ENCODE assay signal across 20 cellular contexts in genomic region chr22:26609287-26609686, GRCh38. TPM values are rescaled to one million over a fixed set of nuclear protein-coding genes. Genes with fewer than 3 reads are reported as not detected.
DNase-seq lines count a peak whose midpoint lies in the region; ATAC-seq and TF ChIP-seq lines count a peak whose summit lies in the region.
"Had no signal": no experiment of that assay in that cellular context is flagged by ENCODE, and none has a peak within 500 bp of the region (broad histone marks: within the 10 kb centered on the region; RNA-seq: fewer than 3 reads in every experiment).

No MANE protein-coding gene starts in this region.

- H3K9ac ChIP-seq in smooth muscle cell (ENCODE audit: low read depth): no peak overlapping the region

- H3K9me3 ChIP-seq in HEK293 (ENCODE audit: control insufficient read depth, insufficient read depth, low read depth, low read length): no peaks in the 10 kb centered on the region
- H3K9me3 ChIP-seq in smooth muscle cell (replicated peaks; ENCODE audit: low read depth): no peaks in the 10 kb centered on the region
- H3K9me3 ChIP-seq: MG63, Peyer's patch had no signal

- H3K27me3 ChIP-seq in smooth muscle cell (ENCODE audit: low read depth): peaks cover 4% of the 10 kb centered on the region
- H3K27me3 ChIP-seq: MG63, Peyer's patch had no signal

- CTCF ChIA-PET in HEK293 (lab: Yijun Ruan, JAX): no interaction called here

- no peaks in the 10 kb centered on the region for H3K36me3 Mint-ChIP-seq in T-helper 2 cell treated with Interferon-gamma antibody and Interleukin-4, amounts not matched to agents 5 μg/mL and 100 μg/mL, for 36 hours (ENCODE audit: low read depth)
- no peaks in the 10 kb centered on the region for H3K36me3 Mint-ChIP-seq in chondrocyte (ENCODE audit: low read depth)
- no peaks in the 10 kb centered on the region for H3K36me3 Mint-ChIP-seq in stimulated activated memory B cell treated with anti-CD40 and anti-IgM and Interleukin-4, amounts not matched to agents 10 μg/mL and 1 μg/mL and 100 μg/mL, for 72 hours

- no peaks in the 10 kb centered on the region for H4K20me1 ChIP-seq in smooth muscle cell (ENCODE audit: low read depth)

- H3K9me3 Mint-ChIP-seq in T-helper 2 cell treated with Interferon-gamma antibody and Interleukin-4, amounts not matched to agents 5 μg/mL and 100 μg/mL, for 36 hours: no peaks in the 10 kb centered on the region
- H3K9me3 Mint-ChIP-seq in chondrocyte (ENCODE audit: low read depth): no peaks in the 10 kb centered on the region
- H3K9me3 Mint-ChIP-seq in stimulated activated memory B cell treated with anti-CD40 and anti-IgM and Interleukin-4, amounts not matched to agents 10 μg/mL and 1 μg/mL and 100 μg/mL, for 72 hours: peaks cover 2% of the 10 kb centered on the region

- DNase-seq in T-helper 2 cell treated with Interferon-gamma antibody and Interleukin-4, amounts not matched to agents 5 μg/mL and 100 μg/mL, for 36 hours (ENCODE audit: low spot score): no peak
- DNase-seq in T-helper 2 cell (no peak), chondrocyte (ENCODE audit: low spot score) (no peak), smooth muscle cell (lab: John Stamatoyannopoulos, UW; ENCODE audit: unreplicated experiment) (no peak), cerebellum (ENCODE audit: low spot score) (no peak)
- DNase-seq in activated naive CD4-positive, alpha-beta T cell treated with anti-CD3 and anti-CD28 coated beads, Interleukin-2, amount 50 U/mL, for 16 hours: no peak
- DNase-seq: 8988T, DND-41, Karpas-422, MG63, NCI-H1092 treated with DMSO at 0.1 percent for 48 hours, NCI-H1694, NCI-H2107, NCI-H226, NCI-H524 treated with DMSO at 0.1 percent for 48 hours, Peyer's patch had no signal

- no peaks in the 10 kb centered on the region for H3F3A ChIP-seq in smooth muscle cell (ENCODE audit: low read depth)

- H3K4me1 ChIP-seq in HEK293 (ENCODE audit: control insufficient read depth, insufficient read depth, low read length) (no peaks in the 10 kb centered on the region), smooth muscle cell (ENCODE audit: low read depth) (peaks cover 9% of the 10 kb centered on the region)

- peak overlapping the region; percentile 1 for H3K27ac Mint-ChIP-seq in T-helper 2 cell treated with Interferon-gamma antibody and Interleukin-4, amounts not matched to agents 5 μg/mL and 100 μg/mL, for 36 hours
- peak overlapping the region; percentile 97 for H3K27ac Mint-ChIP-seq in chondrocyte (ENCODE audit: unreplicated experiment)
- peak overlapping the region; percentile 7 for H3K27ac Mint-ChIP-seq in stimulated activated memory B cell treated with anti-CD40 and anti-IgM and Interleukin-4, amounts not matched to agents 10 μg/mL and 1 μg/mL and 100 μg/mL, for 72 hours

- no peak overlapping the region for H3K4me3 Mint-ChIP-seq in T-helper 2 cell treated with Interferon-gamma antibody and Interleukin-4, amounts not matched to agents 5 μg/mL and 100 μg/mL, for 36 hours
- no peak overlapping the region for H3K4me3 Mint-ChIP-seq in chondrocyte (ENCODE audit: unreplicated experiment)
- H3K4me3 Mint-ChIP-seq in stimulated activated memory B cell treated with anti-CD40 and anti-IgM and Interleukin-4, amounts not matched to agents 10 μg/mL and 1 μg/mL and 100 μg/mL, for 72 hours: no peak overlapping the region

- no peaks in the 10 kb centered on the region for H3K36me3 ChIP-seq in HEK293 (ENCODE audit: control insufficient read depth in 2 of 2, insufficient read depth in 1 of 2, low read length in 2 of 2)
- no peaks in the 10 kb centered on the region for H3K36me3 ChIP-seq in smooth muscle cell (ENCODE audit: low read depth)
- H3K36me3 ChIP-seq: MG63, Peyer's patch had no signal

- H3K4me2 ChIP-seq in smooth muscle cell: no peak overlapping the region

- WGBS in smooth muscle cell (ENCODE audit: low lambda C conversion rate): 95% methylated on average over 2 of the region's 2 CpGs

- H3K4me1 Mint-ChIP-seq in T-helper 2 cell treated with Interferon-gamma antibody and Interleukin-4, amounts not matched to agents 5 μg/mL and 100 μg/mL, for 36 hours (ENCODE audit: low read depth): peaks cover 17% of the 10 kb centered on the region
- H3K4me1 Mint-ChIP-seq in chondrocyte (ENCODE audit: low read depth): peaks cover 41% of the 10 kb centered on the region
- H3K4me1 Mint-ChIP-seq in stimulated activated memory B cell treated with anti-CD40 and anti-IgM and Interleukin-4, amounts not matched to agents 10 μg/mL and 1 μg/mL and 100 μg/mL, for 72 hours: peaks cover 19% of the 10 kb centered on the region

- no peak for ATAC-seq in stimulated activated memory B cell treated with anti-CD40 and anti-IgM and Interleukin-4, amounts not matched to agents 10 μg/mL and 1 μg/mL and 100 μg/mL, for 72 hours
- ATAC-seq: Right ventricle myocardium inferior had no signal

- H2AFZ ChIP-seq in smooth muscle cell (ENCODE audit: low read depth): no peak overlapping the region

- no peak overlapping the region for H3K27ac ChIP-seq in HEK293 (ENCODE audit: extremely low read depth, low read depth, low read length)
- H3K27ac ChIP-seq in smooth muscle cell (ENCODE audit: low read depth): no peak overlapping the region

- POLR2A ChIA-PET in HEK293 (lab: Yijun Ruan, JAX): no interaction called here

- peaks cover 14% of the 10 kb centered on the region for H3K27me3 Mint-ChIP-seq in T-helper 2 cell treated with Interferon-gamma antibody and Interleukin-4, amounts not matched to agents 5 μg/mL and 100 μg/mL, for 36 hours (ENCODE audit: low read depth)
- H3K27me3 Mint-ChIP-seq in chondrocyte (ENCODE audit: low read depth): peaks cover 10% of the 10 kb centered on the region
- no peaks in the 10 kb centered on the region for H3K27me3 Mint-ChIP-seq in stimulated activated memory B cell treated with anti-CD40 and anti-IgM and Interleukin-4, amounts not matched to agents 10 μg/mL and 1 μg/mL and 100 μg/mL, for 72 hours

- H3K4me3 ChIP-seq in HEK293 (ENCODE audit: low read depth, low read length) (no peak overlapping the region), smooth muscle cell (no peak overlapping the region)
- H3K4me3 ChIP-seq: MG63, Peyer's patch had no signal

- no peak for TF ChIP-seq CTCF in HEK293 (tag by site-specific recombination; IDR thresholded peaks at IDR 0.05)
- no peak for TF ChIP-seq CTCF in chondrocyte (IDR thresholded peaks at IDR 0.05)
- no peak for TF ChIP-seq CTCF in smooth muscle cell (IDR thresholded peaks at IDR 0.05; ENCODE audit: borderline replicate concordance, insufficient read depth, poor library complexity, severe bottlenecking)

- no peaks in the 10 kb centered on the region for H3K79me2 ChIP-seq in smooth muscle cell (ENCODE audit: low read depth)

TF ChIP-seq in HEK293, 187 proteins besides CTCF, POLR2A, EP300 and RAD21 (continues in another document):
- TF ChIP-seq ZNF114 (tag by site-specific recombination; IDR thresholded peaks at IDR 0.05): no peak
- TF ChIP-seq TCF7L2 (IDR thresholded peaks at IDR 0.05; ENCODE audit: borderline replicate concordance, low read depth, low read length): no peak
- TF ChIP-seq ZBTB17 (tag by site-specific recombination; IDR thresholded peaks at IDR 0.05): peak; percentile 55; the same call in 1 of the 2 replicates
- no peak for TF ChIP-seq ZFP41 (tag by site-specific recombination; IDR thresholded peaks at IDR 0.05; ENCODE audit: borderline replicate concordance)
- TF ChIP-seq ZNF521 (tag by site-specific recombination; IDR thresholded peaks at IDR 0.05): no peak
- no peak for TF ChIP-seq ZNF138 (tag by site-specific recombination; IDR thresholded peaks at IDR 0.05; ENCODE audit: borderline replicate concordance)
- no peak for TF ChIP-seq ZNF473 (tag by site-specific recombination; IDR thresholded peaks at IDR 0.05)
- TF ChIP-seq ZNF175 (tag by site-specific recombination; IDR thresholded peaks at IDR 0.05): no peak
- TF ChIP-seq ZNF701 (tag by site-specific recombination; IDR thresholded peaks at IDR 0.05): no peak
- peak; percentile 89 for TF ChIP-seq ZNF366 (tag by site-specific recombination; conservative IDR thresholded peaks at IDR 0.05)
- no peak for TF ChIP-seq ZNF280D (tag by site-specific recombination; IDR thresholded peaks at IDR 0.05)
- TF ChIP-seq ZNF350 (tag by site-specific recombination; IDR thresholded peaks at IDR 0.05): no peak

RNA-seq across cellular contexts. Expression of gene CRYBB1, which starts 8.5 kb away (rescaled TPM):
- total RNA-seq in chondrocyte (not detected in 3 replicates), smooth muscle cell (0.27 TPM in 1 of 2 replicates, not detected in the other), cerebellum (0.27 TPM)
- not detected in 2 replicates for polyA plus RNA-seq in smooth muscle cell
- total RNA-seq: Peyer's patch had no signal
- polyA plus RNA-seq: BJ had no signal

RNA-seq across cellular contexts. Expression of gene CRYBA4, which starts 12.5 kb away (rescaled TPM):
- total RNA-seq in chondrocyte (not detected in 3 replicates), smooth muscle cell (4.9 TPM in 1 of 2 replicates, not detected in the other), cerebellum (not detected)
- polyA plus RNA-seq in smooth muscle cell: 1.1 and 1.8 TPM in 2 replicates
- total RNA-seq: Peyer's patch, Right ventricle myocardium inferior had no signal
- polyA plus RNA-seq: BJ had no signal

RNA-seq across cellular contexts. Expression of gene TPST2, which starts 19.4 kb away (rescaled TPM):
- total RNA-seq in chondrocyte: 75.8 to 80.3 TPM (median 77.1 TPM) in 3 replicates
- total RNA-seq in smooth muscle cell: 44.1 and 44.8 TPM in 2 replicates
- polyA plus RNA-seq in smooth muscle cell: 48.5 and 50.2 TPM in 2 replicates
- total RNA-seq in cerebellum: 8.3 TPM

RNA-seq across cellular contexts. Expression of gene MIAT, which starts 48.1 kb away (rescaled TPM):
- total RNA-seq in chondrocyte: 2.5 to 6.2 TPM (median 3.5 TPM) in 3 replicates
- total RNA-seq in smooth muscle cell: 2.8 and 7.0 TPM in 2 replicates
- 0.16 and 5.1 TPM in 2 replicates for polyA plus RNA-seq in smooth muscle cell
- 194 TPM for total RNA-seq in cerebellum

Comparison
In these comparisons a context has a peak if more than half of its experiments do, and no peak if none do; other contexts are left out.
1. H3K27ac Mint-ChIP-seq: peak in every context shown above with its lines; median percentile 97 in chondrocyte; 7 in stimulated activated memory B cell treated with anti-CD40 and anti-IgM and Interleukin-4, amounts not matched to agents 10 μg/mL and 1 μg/mL and 100 μg/mL, for 72 hours; 1 in T-helper 2 cell treated with Interferon-gamma antibody and Interleukin-4, amounts not matched to agents 5 μg/mL and 100 μg/mL, for 36 hours.